Comparison of ENCODE assay signal across 8 cellular contexts in genomic region chr14:44896275-44897040, GRCh38.
DNase-seq lines count a peak whose midpoint lies in the region; ATAC-seq and TF ChIP-seq lines count a peak whose summit lies in the region.

No MANE protein-coding gene starts in this region.

- no peaks in the 10 kb centered on the region for H3K9me3 ChIP-seq in mammary epithelial cell (replicated peaks; ENCODE audit: insufficient read depth, low read length)
- H3K9me3 ChIP-seq in neuron (ENCODE audit: low read length): no peaks in the 10 kb centered on the region

- no peak for TF ChIP-seq CTCF in GM12864 (IDR thresholded peaks at IDR 0.05; ENCODE audit: low read depth, low read length, missing control alignments)
- no peak for TF ChIP-seq CTCF in mammary epithelial cell (conservative IDR thresholded peaks at IDR 0.05 in 1 of 2, IDR thresholded peaks at IDR 0.05 in 1 of 2; ENCODE audit: extremely low read depth in 1 of 2, insufficient read depth in 1 of 2, low read depth in 1 of 2, low read length in 2 of 2)

- H3K9ac ChIP-seq in mammary epithelial cell (ENCODE audit: insufficient read depth, low read length): no peak overlapping the region

- CTCF ChIA-PET in mammary epithelial cell (lab: Charles Lee; ENCODE audit: low non-redundant PET): no interaction called here

- H3K27ac ChIP-seq in mammary epithelial cell (ENCODE audit: insufficient read depth, low read depth, low read length) (peak overlapping the region; percentile 38), substantia nigra (ENCODE audit: low read depth, low read length, poor library complexity, severe bottlenecking) (no peak overlapping the region)

- peak overlapping the region; percentile 73 for H2AFZ ChIP-seq in mammary epithelial cell (ENCODE audit: low read depth, low read length)
- peak overlapping the region; percentile 98 for H2AFZ ChIP-seq in neuron (ENCODE audit: low read depth, low read length)

- TSS peak; percentile 73 for BruUV-seq in mammary epithelial cell (replicated peaks; lab: Mats Ljungman, UMichigan)

- H3K4me3 ChIP-seq in GM12864 (ENCODE audit: low read depth, low read length) (peak overlapping the region; percentile 21; the same call in 1 of the 2 replicates), mammary epithelial cell (replicated peaks in 1 of 3; ENCODE audit: insufficient read depth in 1 of 3, low read depth in 2 of 3, low read length in 3 of 3) (peak overlapping the region in 2 of 3 experiments; percentile 49 to 78), neuron (ENCODE audit: low read length) (peak overlapping the region; percentile 79)

- DNase-seq in GM12864 (ENCODE audit: low read depth) (no peak), mammary epithelial cell (no peak), NCI-H1092 treated with DMSO at 0.1 percent for 48 hours (lab: John Stamatoyannopoulos, UW) (no peak), substantia nigra (lab: John Stamatoyannopoulos, UW) (no peak)
- DNase-seq in activated effector memory CD4-positive, alpha-beta T cell treated with Interleukin-2 at 50 U/mL for 16 hours: no peak

- in situ Hi-C loops in mammary epithelial cell (cut with MboI; ENCODE audit: low sequenced_read_pairs in 2 of 2): no loop called here

- H4K20me1 ChIP-seq in mammary epithelial cell (ENCODE audit: insufficient read depth, low read length): no peaks in the 10 kb centered on the region

- H3K27me3 ChIP-seq in mammary epithelial cell (ENCODE audit: insufficient read depth, low read length) (no peaks in the 10 kb centered on the region), neuron (ENCODE audit: insufficient read depth, low read length) (no peaks in the 10 kb centered on the region)

- H3K79me2 ChIP-seq in mammary epithelial cell (ENCODE audit: insufficient read depth, low read length): peaks cover 9% of the 10 kb centered on the region

- dilution Hi-C loops in mammary epithelial cell (cut with HindIII; ENCODE audit: low sequenced_read_pairs): no loop called here

- peak overlapping the region; percentile 61 for H3K4me2 ChIP-seq in mammary epithelial cell (ENCODE audit: insufficient read depth, low read depth, low read length)

- ATAC-seq in HG03175 (IDR thresholded peaks at IDR 0.05; ENCODE audit: unreplicated experiment) (peak; percentile 6), GM21529 (IDR thresholded peaks at IDR 0.05; ENCODE audit: unreplicated experiment) (no peak)

- intact Hi-C loops in mammary epithelial cell (cut with micrococcal nuclease): loop anchor here (5.0 kb wide), 2 partner anchors 66 to 191 kb away; partner anchors contain the start of genes KLHL28 and TOGARAM1

- peaks cover 5% of the 10 kb centered on the region for H3K4me1 ChIP-seq in mammary epithelial cell (ENCODE audit: insufficient read depth, low read length)
- H3K4me1 ChIP-seq in neuron (ENCODE audit: insufficient read depth, low read length): peaks cover 4% of the 10 kb centered on the region

- WGBS in mammary epithelial cell (ENCODE audit: low coverage, missing lambda C conversion rate): 79% methylated on average over 10 of the region's 10 CpGs

- H3K36me3 ChIP-seq in mammary epithelial cell (ENCODE audit: insufficient read depth, low read length) (no peaks in the 10 kb centered on the region), neuron (ENCODE audit: insufficient read depth, low read length) (no peaks in the 10 kb centered on the region)

Comparison
In these comparisons a context has a peak if more than half of its experiments do, and no peak if none do; other contexts are left out.
1. H3K4me3 ChIP-seq: peak in every context shown above with its lines; median percentile 79 in neuron; 64 in mammary epithelial cell; 21 in GM12864.